19 cellular contexts compared by ENCODE assay signal in the genomic region with DNA sequence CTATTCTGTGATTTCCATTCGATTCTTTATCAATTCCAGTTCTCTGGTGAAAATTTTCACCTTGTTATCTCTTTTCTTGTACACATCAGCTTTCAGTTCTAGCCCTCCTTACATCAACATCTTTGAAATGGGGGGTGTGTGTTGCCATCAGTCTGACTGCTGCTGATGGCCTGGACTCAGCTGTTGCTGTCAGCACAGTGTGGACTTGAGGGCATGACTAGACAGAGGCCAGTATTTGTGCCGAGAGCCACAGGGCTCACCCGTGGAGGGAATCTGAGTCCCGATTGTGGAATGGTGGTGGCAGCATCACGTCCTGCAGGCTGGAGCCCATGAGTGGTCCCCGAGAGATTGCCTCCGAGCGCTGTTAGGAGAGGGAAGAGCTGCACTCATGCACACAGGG.
"Had no signal": no experiment of that assay in that cellular context is flagged by ENCODE, and none has a peak within 500 bp of the region (broad histone marks: within the 10 kb centered on the region; RNA-seq: fewer than 3 reads in every experiment).

No MANE protein-coding gene starts in this region.

- H3K9me3 Mint-ChIP-seq: natural killer cell had no signal

- H3K4me3 ChIP-seq: heart left ventricle, testis, tibial nerve, upper lobe of right lung had no signal

- H3K27me3 Mint-ChIP-seq: dendritic cell treated with granulocyte-macrophage colony-stimulating factor and Interleukin-4, amounts not matched to agents 40 ng/mL and 50 ng/mL, for 4 days; stimulated activated naive CD8-positive, alpha-beta T cell treated with anti-CD3 and anti-CD28 coated beads, Interleukin-15, amount 100 ng/mL, for 72 hours had no signal

- DNase-seq: effector CD4-positive, alpha-beta T cell; endodermal cell; foreskin melanocyte; heart left ventricle; hippocampal formation; mammary epithelial cell; natural killer cell; posterior cingulate gyrus; stimulated activated CD4-positive, alpha-beta T cell treated with anti-CD3 and anti-CD28 coated beads, Interleukin-4, amount 100 ng/mL, for 1 hour; stimulated activated CD8-positive, alpha-beta memory T cell treated with anti-CD3 and anti-CD28 coated beads, Interleukin-4, amount 100 ng/mL, for 48 hours; stimulated activated naive CD8-positive, alpha-beta T cell treated with anti-CD3 and anti-CD28 coated beads, Interleukin-15, amount 100 ng/mL, for 72 hours; testis; upper lobe of right lung had no signal

- H3K9me3 ChIP-seq: testis, upper lobe of right lung had no signal

- H3K36me3 ChIP-seq: heart left ventricle, tibial nerve, upper lobe of right lung had no signal

- H3K27me3 ChIP-seq: heart left ventricle, testis, tibial nerve, upper lobe of right lung had no signal

- H3K4me3 Mint-ChIP-seq: dendritic cell treated with granulocyte-macrophage colony-stimulating factor and Interleukin-4, amounts not matched to agents 40 ng/mL and 50 ng/mL, for 4 days; endodermal cell; natural killer cell; neural crest cell; stimulated activated effector memory CD8-positive, alpha-beta T cell treated with anti-CD3 and anti-CD28 coated beads, Interleukin-12 subunit alpha, Interleukin-12 subunit beta, amount 100 ng/mL, for 72 hours; stimulated activated naive CD8-positive, alpha-beta T cell treated with anti-CD3 and anti-CD28 coated beads, Interleukin-15, amount 100 ng/mL, for 72 hours had no signal

- H3K36me3 Mint-ChIP-seq: natural killer cell; stimulated activated effector memory CD8-positive, alpha-beta T cell treated with anti-CD3 and anti-CD28 coated beads, Interleukin-12 subunit alpha, Interleukin-12 subunit beta, amount 100 ng/mL, for 72 hours had no signal

- H3K27ac ChIP-seq: heart left ventricle, testis, tibial nerve, upper lobe of right lung had no signal

- H3K27ac Mint-ChIP-seq: dendritic cell treated with granulocyte-macrophage colony-stimulating factor and Interleukin-4, amounts not matched to agents 40 ng/mL and 50 ng/mL, for 4 days; endodermal cell; natural killer cell; stimulated activated effector memory CD8-positive, alpha-beta T cell treated with anti-CD3 and anti-CD28 coated beads, Interleukin-12 subunit alpha, Interleukin-12 subunit beta, amount 100 ng/mL, for 72 hours had no signal

- ATAC-seq: heart left ventricle; left lobe of liver; natural killer cell; right cardiac atrium; stimulated activated effector memory CD8-positive, alpha-beta T cell treated with anti-CD3 and anti-CD28 coated beads, Interleukin-12 subunit alpha, Interleukin-12 subunit beta, amount 100 ng/mL, for 72 hours; stimulated activated naive CD8-positive, alpha-beta T cell treated with anti-CD3 and anti-CD28 coated beads, Interleukin-15, amount 100 ng/mL, for 72 hours; upper lobe of right lung had no signal
